ENCODE assay signal across 21 cellular contexts in genomic region chr18:45044787-45045186, GRCh38.
"Had no signal": no experiment of that assay in that cellular context is flagged by ENCODE, and none has a peak within 500 bp of the region (broad histone marks: within the 10 kb centered on the region; RNA-seq: fewer than 3 reads in every experiment).

No MANE protein-coding gene starts in this region.

- H3K4me1 ChIP-seq: SJCRH30 had no signal

- H3K9me3 ChIP-seq: SJCRH30 had no signal

- H3K4me3 ChIP-seq: SJCRH30 had no signal

- H3K27me3 ChIP-seq: SJCRH30 had no signal

- H3K27ac ChIP-seq: RWPE1, SJCRH30 had no signal

- H3K36me3 ChIP-seq: SJCRH30 had no signal

- ATAC-seq: HepG2, SK-N-SH treated with all-trans-retinoic acid at 6 μM for 48 hours had no signal

- DNase-seq: IMR-90, Kasumi-1, KG1, MM.1S, NCI-H1092 treated with DMSO at 0.1 percent for 48 hours, NCI-H1436, NCI-H187, NCI-H2029, NCI-H2081 treated with DMSO at 0.1 percent for 48 hours, NCI-H2171, NCI-H226, NCI-H446, NCI-H510A, NCI-H524 treated with DMSO at 0.1 percent for 48 hours, NCI-H69, NCI-H774, SHP77 treated with DMSO at 0.1 percent for 48 hours, SJCRH30 had no signal
